23 cellular contexts compared by ENCODE assay signal in genomic region chr18:10543277-10543676, GRCh38. TPM values are rescaled to one million over a fixed set of nuclear protein-coding genes. Genes with fewer than 3 reads are reported as not detected.
DNase-seq lines count a peak whose midpoint lies in the region; ATAC-seq, FAIRE-seq and TF ChIP-seq lines count a peak whose summit lies in the region.
"Had no signal": no experiment of that assay in that cellular context is flagged by ENCODE, and none has a peak within 500 bp of the region (broad histone marks: within the 10 kb centered on the region; RNA-seq: fewer than 3 reads in every experiment).

No MANE protein-coding gene starts in this region.

- peak; percentile 62 for ATAC-seq in IMR-90 (ENCODE audit: low read depth)
- ATAC-seq: HCT116, left colon had no signal

- no peak for TF ChIP-seq RAD21 in IMR-90 (IDR thresholded peaks at IDR 0.05; ENCODE audit: low read length)

- H2BK120ac ChIP-seq in IMR-90 (ENCODE audit: low read depth, low read length) = no peak overlapping the region

- H3K9me3 Mint-ChIP-seq in endothelial cell (ENCODE audit: unreplicated experiment) = no peaks in the 10 kb centered on the region
- H3K9me3 Mint-ChIP-seq: activated CD4-positive, alpha-beta T cell treated with anti-CD3 and anti-CD28 coated beads, Interleukin-2, amount 10 ng/mL, durations not matched to agents 7 days and 5 days had no signal

- H3K27me3 ChIP-seq in IMR-90 (ENCODE audit: control insufficient read depth, insufficient read depth, low read length) (no peaks in the 10 kb centered on the region), keratinocyte (ENCODE audit: control insufficient read depth, extremely low read depth, insufficient read depth, low read length) (no peaks in the 10 kb centered on the region), PC-9 (ENCODE audit: insufficient read depth, low read depth) (no peaks in the 10 kb centered on the region)
- H3K27me3 ChIP-seq: thyroid gland had no signal

- H4K91ac ChIP-seq in IMR-90 (ENCODE audit: insufficient read depth, low read depth, low read length) = no peak overlapping the region

- H2AFZ ChIP-seq in IMR-90 (replicated peaks; ENCODE audit: low read length, poor library complexity) = no peak overlapping the region
- no peak overlapping the region for H2AFZ ChIP-seq in keratinocyte (ENCODE audit: control insufficient read depth, low read length)
- H2AFZ ChIP-seq in PC-9 = no peak overlapping the region

- peaks cover 4% of the 10 kb centered on the region; the same call in 1 of the 2 replicates for H3F3A ChIP-seq in PC-9 (ENCODE audit: insufficient read depth, low read depth)

- H3K4me1 Mint-ChIP-seq in endothelial cell (ENCODE audit: unreplicated experiment) = peaks cover 20% of the 10 kb centered on the region
- H3K4me1 Mint-ChIP-seq: activated CD4-positive, alpha-beta T cell treated with anti-CD3 and anti-CD28 coated beads, Interleukin-2, amount 10 ng/mL, durations not matched to agents 7 days and 5 days had no signal

- peak overlapping the region; percentile 10 for H3K27ac Mint-ChIP-seq in endothelial cell (ENCODE audit: unreplicated experiment)
- H3K27ac Mint-ChIP-seq: activated CD4-positive, alpha-beta T cell treated with anti-CD3 and anti-CD28 coated beads, Interleukin-2, amount 10 ng/mL, durations not matched to agents 7 days and 5 days; activated naive CD8-positive, alpha-beta T cell had no signal

- peaks cover 8% of the 10 kb centered on the region for H3K4me1 ChIP-seq in IMR-90 (ENCODE audit: control insufficient read depth, insufficient read depth, low read length)
- no peaks in the 10 kb centered on the region for H3K4me1 ChIP-seq in keratinocyte (ENCODE audit: control insufficient read depth, extremely low read depth, insufficient read depth, low read length)
- no peaks in the 10 kb centered on the region for H3K4me1 ChIP-seq in PC-9 (replicated peaks; ENCODE audit: insufficient read depth)
- H3K4me1 ChIP-seq: thyroid gland had no signal

- no peak overlapping the region for H3K4me3 Mint-ChIP-seq in endothelial cell (ENCODE audit: unreplicated experiment)
- H3K4me3 Mint-ChIP-seq: activated CD4-positive, alpha-beta T cell treated with anti-CD3 and anti-CD28 coated beads, Interleukin-2, amount 10 ng/mL, durations not matched to agents 7 days and 5 days; activated naive CD8-positive, alpha-beta T cell had no signal

- peaks cover 1% of the 10 kb centered on the region for H3K27me3 Mint-ChIP-seq in endothelial cell (ENCODE audit: unreplicated experiment)
- H3K27me3 Mint-ChIP-seq: activated CD4-positive, alpha-beta T cell treated with anti-CD3 and anti-CD28 coated beads, Interleukin-2, amount 10 ng/mL, durations not matched to agents 7 days and 5 days; activated naive CD8-positive, alpha-beta T cell had no signal

- H4K5ac ChIP-seq in IMR-90 (ENCODE audit: low read depth, low read length) = no peak overlapping the region

- no peak overlapping the region for H3K27ac ChIP-seq in IMR-90 (ENCODE audit: insufficient read depth, low read length)
- H3K27ac ChIP-seq in keratinocyte (ENCODE audit: control insufficient read depth, insufficient read depth, low read length) = no peak overlapping the region
- no peak overlapping the region for H3K27ac ChIP-seq in PC-9
- H3K27ac ChIP-seq: thyroid gland, VCaP had no signal

- no peaks in the 10 kb centered on the region for H3K9me2 ChIP-seq in PC-9 (ENCODE audit: insufficient read depth)

- no peak overlapping the region for H2BK15ac ChIP-seq in IMR-90 (ENCODE audit: low read depth, low read length)

- H3K4me3 ChIP-seq in IMR-90 (ENCODE audit: insufficient read depth, low read depth, low read length) (no peak overlapping the region), keratinocyte (ENCODE audit: control insufficient read depth in 2 of 3, extremely low read depth in 1 of 3, insufficient read depth in 2 of 3, low read depth in 1 of 3, low read length in 3 of 3) (no peak overlapping the region), PC-9 (no peak overlapping the region)
- H3K4me3 ChIP-seq: thyroid gland had no signal

- peaks cover 6% of the 10 kb centered on the region for H3K79me2 ChIP-seq in keratinocyte (ENCODE audit: control insufficient read depth, insufficient read depth, low read length)
- H3K79me2 ChIP-seq in PC-9 (ENCODE audit: low read depth) = no peaks in the 10 kb centered on the region

- H4K8ac ChIP-seq in IMR-90 (ENCODE audit: low read depth in 2 of 2, low read length in 2 of 2) = no peak overlapping the region

- H3K9me1 ChIP-seq in IMR-90 (ENCODE audit: insufficient read depth, low read length) = peaks cover 23% of the 10 kb centered on the region
- no peaks in the 10 kb centered on the region for H3K9me1 ChIP-seq in keratinocyte (ENCODE audit: control insufficient read depth, extremely low read depth, insufficient read depth, low read length)

- CTCF ChIA-PET in IMR-90 (lab: Yijun Ruan, JAX) (interaction anchor here (1.6 kb wide), 1 partner anchor 9 kb away, joined by 4 read pairs; no protein-coding TSS in a partner anchor), PC-9 (lab: Charles Lee) (no interaction called here)

- H2AK5ac ChIP-seq in IMR-90 (ENCODE audit: low read depth, low read length) = no peak overlapping the region

- TF ChIP-seq POLR2A in GM12891 (IDR thresholded peaks at IDR 0.05; ENCODE audit: low read depth, low read length) (no peak), IMR-90 (IDR thresholded peaks at IDR 0.05; ENCODE audit: low read depth, low read length) (no peak)

- H3K4me2 ChIP-seq in IMR-90 (ENCODE audit: low read depth, low read length) = peak overlapping the region; percentile 39; the same call in 1 of the 2 replicates
- no peak overlapping the region for H3K4me2 ChIP-seq in keratinocyte (ENCODE audit: control insufficient read depth, extremely low read depth, insufficient read depth, low read depth, low read length)
- H3K4me2 ChIP-seq in PC-9 = no peak overlapping the region

- BruUV-seq in IMR-90 (replicated peaks; lab: Mats Ljungman, UMichigan) (no TSS peak), PC-9 (replicated peaks; lab: Mats Ljungman, UMichigan) (no TSS peak)

- peaks cover 13 to 37% of the 10 kb centered on the region in 2 experiments; a peak in 2 of 4 replicates for H3K79me1 ChIP-seq in IMR-90 (ENCODE audit: low read depth in 1 of 2, low read length in 2 of 2)

- intact Hi-C loops in IMR-90 (cut with micrococcal nuclease) (no loop called here), PC-9 (cut with micrococcal nuclease; ENCODE audit: unreplicated experiment) (no loop called here)

- H3K56ac ChIP-seq in IMR-90 (ENCODE audit: extremely low read depth, insufficient read depth, low read length) = no peak overlapping the region

- dilution Hi-C loops in IMR-90 (cut with HindIII; ENCODE audit: low sequenced_read_pairs, unreplicated experiment) (no loop called here), keratinocyte (cut with MboI; ENCODE audit: extremely low pct_ligation_motif_present, low sequenced_read_pairs) (no loop called here)

- H3K36me3 ChIP-seq in IMR-90 (ENCODE audit: control insufficient read depth, insufficient read depth, low read length) (peaks cover 41% of the 10 kb centered on the region), keratinocyte (ENCODE audit: control insufficient read depth in 2 of 2, extremely low read depth in 1 of 2, insufficient read depth in 2 of 2, low read length in 2 of 2) (peaks cover 33 to 39% of the 10 kb centered on the region in 2 experiments), PC-9 (ENCODE audit: low read depth) (peaks cover 47% of the 10 kb centered on the region)

- in situ Hi-C loops in IMR-90 (cut with MboI; ENCODE audit: low sequenced_read_pairs) = no loop called here

- peaks cover 16% of the 10 kb centered on the region for H4K20me1 ChIP-seq in IMR-90 (ENCODE audit: insufficient read depth, low read length)
- no peaks in the 10 kb centered on the region for H4K20me1 ChIP-seq in keratinocyte (ENCODE audit: control insufficient read depth, extremely low read depth, insufficient read depth, low read length)
- H4K20me1 ChIP-seq in PC-9 (ENCODE audit: insufficient read depth) = peaks cover 16% of the 10 kb centered on the region

- DNase-seq in GM12891 (ENCODE audit: insufficient read length, low spot score) (no peak), IMR-90 (peak; percentile 56), endothelial cell (ENCODE audit: low spot score) (no peak), keratinocyte (ENCODE audit: low read depth, low spot score) (no peak), RKO (ENCODE audit: low spot score) (no peak), NCI-H510A (lab: John Stamatoyannopoulos, UW) (no peak), PC-9 (no peak), NCI-H1930 (lab: John Stamatoyannopoulos, UW) (no peak)
- DNase-seq: activated CD4-positive, alpha-beta T cell treated with anti-CD3 and anti-CD28 coated beads, Interleukin-2, amount 10 ng/mL, durations not matched to agents 7 days and 5 days; DND-41; foreskin fibroblast; head of caudate nucleus; left colon; mesendoderm; MM.1S; NCI-H345; NCI-H748 treated with DMSO at 0.1 percent for 48 hours; stimulated activated CD4-positive, alpha-beta T cell treated with anti-CD3 and anti-CD28 coated beads, Interleukin-15, amount 100 ng/mL, for 24 hours; stimulated activated naive CD4-positive, alpha-beta T cell treated with Interleukin-2 at 50 U/mL for 16 hours; thyroid gland had no signal

- POLR2A ChIA-PET in IMR-90 (lab: Charles Lee; ENCODE audit: unreplicated experiment) = no interaction called here
- POLR2A ChIA-PET in PC-9 (lab: Charles Lee; ENCODE audit: unreplicated experiment) = no interaction called here

- no peak overlapping the region for H3K23ac ChIP-seq in IMR-90 (ENCODE audit: low read depth, low read length)

- H2BK5ac ChIP-seq in IMR-90 (ENCODE audit: low read depth, low read length, poor library complexity, severe bottlenecking) = no peak overlapping the region

- FAIRE-seq in GM12891 (lab: Jason Lieb, UNC) (peak; percentile 23), keratinocyte (lab: Jason Lieb, UNC) (peak; percentile 20)

- H3K9ac ChIP-seq in IMR-90 (ENCODE audit: low read depth, low read length) = no peak overlapping the region
- H3K9ac ChIP-seq in keratinocyte (ENCODE audit: control insufficient read depth, extremely low read depth, insufficient read depth, low read length) = no peak overlapping the region

- H3K4ac ChIP-seq in IMR-90 (ENCODE audit: low read depth, low read length) = no peak overlapping the region

- H3K18ac ChIP-seq in IMR-90 (ENCODE audit: low read depth, low read length) = no peak overlapping the region

- H3K14ac ChIP-seq in IMR-90 (replicated peaks; ENCODE audit: low read depth, low read length) = no peak overlapping the region

- H3K9me3 ChIP-seq in IMR-90 (ENCODE audit: control insufficient read depth, insufficient read depth, low read length) = no peaks in the 10 kb centered on the region
- no peaks in the 10 kb centered on the region for H3K9me3 ChIP-seq in keratinocyte (ENCODE audit: control insufficient read depth, low read depth, low read length)
- no peaks in the 10 kb centered on the region for H3K9me3 ChIP-seq in PC-9 (ENCODE audit: insufficient read depth, low read depth)
- H3K9me3 ChIP-seq: thyroid gland had no signal

- no peak overlapping the region for H2AK9ac ChIP-seq in IMR-90 (replicated peaks; ENCODE audit: low read depth, low read length, poor library complexity)

- no peak for TF ChIP-seq CTCF in IMR-90 (conservative IDR thresholded peaks at IDR 0.05; ENCODE audit: low read depth, low read length)
- TF ChIP-seq CTCF in endothelial cell (IDR thresholded peaks at IDR 0.05; ENCODE audit: unreplicated experiment) = no peak
- no peak for TF ChIP-seq CTCF in keratinocyte (optimal IDR thresholded peaks at IDR 0.05 in 1 of 3, IDR thresholded peaks at IDR 0.05 in 1 of 3, conservative IDR thresholded peaks at IDR 0.05 in 1 of 3; ENCODE audit: extremely low read depth in 1 of 3, insufficient read depth in 2 of 3, low read length in 3 of 3)
- no peak for TF ChIP-seq CTCF in PC-9 (conservative IDR thresholded peaks at IDR 0.05)

- H3K36me3 Mint-ChIP-seq in endothelial cell (ENCODE audit: low read depth, unreplicated experiment) = peaks cover 15% of the 10 kb centered on the region

- H2BK20ac ChIP-seq in IMR-90 (ENCODE audit: low read depth, low read length) = no peak overlapping the region

RNA-seq across cellular contexts. Expression of gene NAPG, which starts 17.4 kb away (rescaled TPM):
- polyA plus RNA-seq in GM12891 (2012; ENCODE audit: low read depth, missing spikeins) = 17.3 TPM
- total RNA-seq in IMR-90 (2012; rRNA removed) (32.8 and 39.2 TPM in 2 replicates), endothelial cell (ENCODE audit: unreplicated experiment) (33.6 TPM), PC-9 (2021) (28.1 and 31.0 TPM in 2 replicates)
- polyA plus RNA-seq in IMR-90 (2012; rRNA removed) (9.8 and 13.0 TPM in 2 replicates), keratinocyte (19.8 to 30.8 TPM (median 22.8 TPM) in 3 replicates)
- polyA plus RNA-seq in IMR-90 (2012; cell fraction: cytosol; rRNA removed) = 1.6 and 3.1 TPM in 2 replicates
- 3.5 and 30.6 TPM in 2 replicates for polyA plus RNA-seq in IMR-90 (2012; cell fraction: nucleus; rRNA removed; ENCODE audit: low replicate concordance)
- polyA plus RNA-seq in keratinocyte (2011; ENCODE audit: low read depth) = 19.1 TPM
- 12.7 and 23.7 TPM in 2 replicates for polyA plus RNA-seq in keratinocyte (2011; cell fraction: cytosol; rRNA removed)
- polyA plus RNA-seq in keratinocyte (2011; cell fraction: nucleus; rRNA removed) = 27.7 and 33.9 TPM in 2 replicates
- 16.2 and 19.5 TPM in 2 replicates for polyA plus RNA-seq in keratinocyte (2012; ENCODE audit: low replicate concordance)
- polyA minus RNA-seq in keratinocyte = 9.9 to 23.5 TPM (median 12.2 TPM) in 3 replicates
- 10.7 TPM for polyA minus RNA-seq in keratinocyte (2011; cell fraction: cytosol; rRNA and poly(A)+ RNA removed)
- 9.4 and 21.6 TPM in 2 replicates for polyA minus RNA-seq in keratinocyte (2011; cell fraction: nucleus; rRNA and poly(A)+ RNA removed)
